Comparison of ENCODE assay signal across 1 cellular context in genomic region chr10:11381023-11381422, GRCh38.
TF ChIP-seq lines count a peak whose summit lies in the region.

No MANE protein-coding gene starts in this region.

TF ChIP-seq in IMR-90, 13 proteins besides CTCF, POLR2A, EP300 and RAD21 (continued from another document):
- TF ChIP-seq BHLHE40 (IDR thresholded peaks at IDR 0.05; ENCODE audit: low read depth, low read length) = no peak
- TF ChIP-seq RFX5 (IDR thresholded peaks at IDR 0.05; ENCODE audit: low read depth, low read length) = no peak
- TF ChIP-seq, protein P1, sequence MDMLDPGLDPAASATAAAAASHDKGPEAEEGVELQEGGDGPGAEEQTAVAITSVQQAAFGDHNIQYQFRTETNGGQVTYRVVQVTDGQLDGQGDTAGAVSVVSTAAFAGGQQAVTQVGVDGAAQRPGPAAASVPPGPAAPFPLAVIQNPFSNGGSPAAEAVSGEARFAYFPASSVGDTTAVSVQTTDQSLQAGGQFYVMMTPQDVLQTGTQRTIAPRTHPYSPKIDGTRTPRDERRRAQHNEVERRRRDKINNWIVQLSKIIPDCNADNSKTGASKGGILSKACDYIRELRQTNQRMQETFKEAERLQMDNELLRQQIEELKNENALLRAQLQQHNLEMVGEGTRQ (IDR thresholded peaks at IDR 0.05; ENCODE audit: low read depth, low read length) = no peak
- no peak for TF ChIP-seq MXI1 (IDR thresholded peaks at IDR 0.05; ENCODE audit: borderline replicate concordance, low read depth, low read length)
- TF ChIP-seq MAZ (IDR thresholded peaks at IDR 0.05; ENCODE audit: borderline replicate concordance, low read depth, low read length) = no peak
- TF ChIP-seq MAFK (IDR thresholded peaks at IDR 0.05; ENCODE audit: low read depth, low read length) = no peak
- no peak for TF ChIP-seq ELK1 (IDR thresholded peaks at IDR 0.05; ENCODE audit: borderline replicate concordance, low read depth, low read length)
- no peak for TF ChIP-seq RCOR1 (IDR thresholded peaks at IDR 0.05; ENCODE audit: insufficient replicate concordance, low read length)
